Comparison of ENCODE assay signal across 24 cellular contexts in the genomic region with DNA sequence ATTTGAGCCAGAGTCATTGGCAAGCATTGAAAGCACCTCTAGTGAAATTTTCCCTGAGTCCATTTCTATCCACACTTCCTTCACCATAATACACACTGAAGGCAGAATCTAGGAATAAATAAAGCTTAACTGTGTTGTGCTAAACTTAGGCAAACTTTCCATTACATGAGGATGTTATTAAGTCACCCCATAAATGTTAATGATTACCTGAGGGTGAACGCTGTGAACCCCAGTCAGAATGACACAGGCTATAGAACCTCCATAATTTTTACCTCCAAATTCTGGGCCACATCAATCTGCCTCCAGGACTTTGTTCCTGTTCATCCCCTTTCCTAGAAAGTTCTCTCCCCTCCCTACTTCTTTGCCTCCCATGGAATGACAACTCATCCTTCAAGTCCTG.
"Had no signal": no experiment of that assay in that cellular context is flagged by ENCODE, and none has a peak within 500 bp of the region (broad histone marks: within the 10 kb centered on the region; RNA-seq: fewer than 3 reads in every experiment).

No MANE protein-coding gene starts in this region.

- H3K9me3 ChIP-seq: body of pancreas, colonic mucosa, neutrophil, pancreas, psoas muscle had no signal

- ATAC-seq: body of pancreas, heart right ventricle, pancreas, psoas muscle had no signal

- H3K4me3 ChIP-seq: body of pancreas, colonic mucosa, esophagus squamous epithelium, heart right ventricle, pancreas, psoas muscle, right atrium auricular region, spleen, tibial nerve had no signal

- H3K27ac ChIP-seq: body of pancreas, colonic mucosa, epithelial cell of prostate, esophagus squamous epithelium, heart right ventricle, neutrophil, pancreas, psoas muscle, right atrium auricular region, spleen, tibial nerve had no signal

- H3K4me1 ChIP-seq: colonic mucosa, esophagus squamous epithelium, psoas muscle had no signal

- DNase-seq: activated CD4-positive, alpha-beta T cell treated with anti-CD3 and anti-CD28 coated beads for 4 hours; activated CD4-positive, alpha-beta T cell treated with anti-CD3 and anti-CD28 coated beads, Interleukin-2, amount 50 U/mL, for 4 hours; activated CD4-positive, CD25-positive, alpha-beta regulatory T cell; activated effector memory CD4-positive, alpha-beta T cell treated with Interleukin-2 at 50 U/mL for 16 hours; activated naive CD4-positive, alpha-beta T cell treated with Interleukin-2 at 50 U/mL for 16 hours; activated T-cell treated with anti-CD3 and anti-CD28 coated beads for 4 hours; aorta; body of pancreas; cerebellar nuclear complex; colonic mucosa; effector CD8-positive, alpha-beta T cell; esophagus squamous epithelium; foreskin melanocyte; heart right ventricle; naive B cell; nephron progenitor cell; pancreas; psoas muscle; spleen; stimulated activated naive CD4-positive, alpha-beta T cell treated with Interleukin-2 at 50 U/mL for 16 hours had no signal

- H3K27me3 ChIP-seq: body of pancreas, colonic mucosa, esophagus squamous epithelium, heart right ventricle, neutrophil, pancreas, right atrium auricular region, spleen, tibial nerve had no signal

- H3K36me3 ChIP-seq: colonic mucosa, esophagus squamous epithelium, heart right ventricle, neutrophil, pancreas, right atrium auricular region, spleen, tibial nerve had no signal
